Comparison of ENCODE assay signal across 37 cellular contexts in the genomic region with DNA sequence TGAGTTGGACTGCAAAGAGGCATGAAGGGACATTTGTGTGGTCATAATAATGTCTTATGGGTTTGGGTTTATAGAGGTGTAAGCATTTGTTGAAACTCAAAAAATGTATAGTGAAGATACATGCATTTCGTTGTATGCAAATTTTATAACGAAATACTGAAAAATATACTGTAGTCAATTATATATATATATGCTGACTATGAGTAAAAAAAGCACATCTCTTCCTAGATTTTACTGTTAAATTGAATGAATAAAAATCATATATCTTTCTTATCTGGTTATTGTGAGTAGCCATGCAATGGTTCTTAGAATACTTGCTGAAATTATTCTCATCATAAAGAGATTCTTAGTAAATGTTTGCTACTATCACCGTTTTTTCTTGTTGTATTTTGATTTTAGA. TPM values are rescaled to one million over a fixed set of nuclear protein-coding genes. Genes with fewer than 3 reads are reported as not detected.
"Had no signal": no experiment of that assay in that cellular context is flagged by ENCODE, and none has a peak within 500 bp of the region (broad histone marks: within the 10 kb centered on the region; RNA-seq: fewer than 3 reads in every experiment).

No MANE protein-coding gene starts in this region.

- H3K9me3 ChIP-seq: adrenal gland, body of pancreas had no signal

- H3K27ac ChIP-seq: adrenal gland, body of pancreas, brain microvascular endothelial cell, breast epithelium, VCaP had no signal

- H3K4me3 ChIP-seq: adrenal gland, body of pancreas, breast epithelium had no signal

- ATAC-seq: activated CD8-positive, alpha-beta T cell treated with anti-CD3 and anti-CD28 coated beads for 36 hours; activated naive CD4-positive, alpha-beta T cell treated with anti-CD3 and anti-CD28 coated beads, Interleukin-2, amount 50 U/mL, for 72 hours; activated T-cell treated with anti-CD3 and anti-CD28 coated beads, Interleukin-2, amount 50 U/mL, for 4 hours; activated T-cell treated with anti-CD3 and anti-CD28 coated beads, Interleukin-2, amount 50 U/mL, for 72 hours; activated T-helper 17 cell treated with anti-CD3 and anti-CD28 coated beads, Interleukin-2, amount 50 U/mL, for 72 hours; body of pancreas had no signal

- DNase-seq: activated B cell treated with CpG ODN at 0.5 μM for 24 hours; activated CD4-positive, alpha-beta memory T cell treated with anti-CD3 and anti-CD28 coated beads for 36 hours; activated CD4-positive, alpha-beta T cell treated with anti-CD3 and anti-CD28 coated beads for 4 hours; activated CD4-positive, alpha-beta T cell treated with anti-CD3 and anti-CD28 coated beads, Interleukin-2, amount 10 ng/mL, durations not matched to agents 24 days and 14 days; activated CD4-positive, alpha-beta T cell treated with anti-CD3 and anti-CD28 coated beads, Interleukin-2, amount 50 U/mL, for 1 hour; activated CD4-positive, alpha-beta T cell treated with anti-CD3 and anti-CD28 coated beads, Interleukin-2, amount 50 U/mL, for 4 hours; activated CD4-positive, CD25-positive, alpha-beta regulatory T cell treated with anti-CD3 and anti-CD28 coated beads, Interleukin-2, amount 50 U/mL, for 72 hours; activated CD8-positive, alpha-beta memory T cell treated with anti-CD3 and anti-CD28 coated beads, Interleukin-2, amount 50 U/mL, for 4 hours; activated CD8-positive, alpha-beta T cell treated with anti-CD3 and anti-CD28 coated beads for 36 hours; activated effector memory CD4-positive, alpha-beta T cell treated with anti-CD3 and anti-CD28 coated beads, Interleukin-2, amount 50 U/mL, for 16 hours; activated gamma-delta T cell treated with Interleukin-2 at 50 U/mL for 16 hours; activated naive CD4-positive, alpha-beta T cell; activated naive CD4-positive, alpha-beta T cell treated with anti-CD3 and anti-CD28 coated beads for 36 hours; activated naive CD4-positive, alpha-beta T cell treated with anti-CD3 and anti-CD28 coated beads, Interleukin-2, amount 50 U/mL, for 16 hours; activated naive CD8-positive, alpha-beta T cell treated with anti-CD3 and anti-CD28 coated beads for 36 hours; activated T-cell treated with anti-CD3 and anti-CD28 coated beads for 4 hours; activated T-cell treated with anti-CD3 and anti-CD28 coated beads, Interleukin-2, amount 50 U/mL, for 1 hour; activated T-cell treated with anti-CD3 and anti-CD28 coated beads, Interleukin-2, amount 50 U/mL, for 4 hours; activated T-cell treated with anti-CD3 and anti-CD28 coated beads, Interleukin-2, amount 50 U/mL, for 72 hours; adrenal gland; amniotic stem cell; aorta; body of pancreas; brain microvascular endothelial cell; central memory CD4-positive, alpha-beta T cell; T-helper 2 cell; T-helper 9 cell had no signal

- FAIRE-seq: astrocyte had no signal

- H3K36me3 ChIP-seq: adrenal gland, brain microvascular endothelial cell, breast epithelium had no signal

- H3K27me3 ChIP-seq: adrenal gland, body of pancreas, brain microvascular endothelial cell, breast epithelium had no signal

- H3K4me1 ChIP-seq: adrenal gland, breast epithelium had no signal

RNA-seq across cellular contexts. Expression of gene UGT2B10, which starts 34.5 kb away (rescaled TPM):
- total RNA-seq: activated B cell treated with CpG ODN at 0.5 μM for 24 hours; activated CD4-positive, alpha-beta memory T cell treated with anti-CD3 and anti-CD28 coated beads for 36 hours; activated CD4-positive, alpha-beta T cell treated with anti-CD3 and anti-CD28 coated beads, Interleukin-2, amount 10 ng/mL, durations not matched to agents 24 days and 14 days; activated CD8-positive, alpha-beta memory T cell treated with anti-CD3 and anti-CD28 coated beads for 36 hours; activated CD8-positive, alpha-beta T cell treated with anti-CD3 and anti-CD28 coated beads for 36 hours; activated naive CD4-positive, alpha-beta T cell treated with anti-CD3 and anti-CD28 coated beads for 36 hours; activated naive CD4-positive, alpha-beta T cell treated with anti-CD3 and anti-CD28 coated beads, Interleukin-2, amount 50 U/mL, for 72 hours; activated naive CD8-positive, alpha-beta T cell treated with anti-CD3 and anti-CD28 coated beads for 36 hours; activated T-cell treated with anti-CD3 and anti-CD28 coated beads, Interleukin-2, amount 50 U/mL, for 4 hours; activated T-cell treated with anti-CD3 and anti-CD28 coated beads, Interleukin-2, amount 50 U/mL, for 72 hours; activated T-helper 1 cell treated with anti-CD3 and anti-CD28 coated beads, Interleukin-12 subunit alpha, Interleukin-12 subunit beta, Interleukin-2, Interleukin-4 antibody, amounts not matched to agents 30 ng/mL and 10 ng/mL and 1 ng/mL, durations not matched to agents 14 hours and 24 hours and 36 hours; activated T-helper 17 cell treated with anti-CD3 and anti-CD28 coated beads, Interleukin-2, amount 50 U/mL, for 72 hours; aorta; astrocyte; body of pancreas; breast epithelium; cardiac septum; cerebellum; T-helper 1 cell treated with Interleukin-12 subunit alpha and Interleukin-12 subunit beta and Interleukin-4 antibody, amounts not matched to agents 30 ng/mL and 1 ng/mL, for 36 hours had no signal
- polyA plus RNA-seq: adrenal gland, aorta had no signal
